10 cellular contexts compared by ENCODE assay signal in the genomic region with DNA sequence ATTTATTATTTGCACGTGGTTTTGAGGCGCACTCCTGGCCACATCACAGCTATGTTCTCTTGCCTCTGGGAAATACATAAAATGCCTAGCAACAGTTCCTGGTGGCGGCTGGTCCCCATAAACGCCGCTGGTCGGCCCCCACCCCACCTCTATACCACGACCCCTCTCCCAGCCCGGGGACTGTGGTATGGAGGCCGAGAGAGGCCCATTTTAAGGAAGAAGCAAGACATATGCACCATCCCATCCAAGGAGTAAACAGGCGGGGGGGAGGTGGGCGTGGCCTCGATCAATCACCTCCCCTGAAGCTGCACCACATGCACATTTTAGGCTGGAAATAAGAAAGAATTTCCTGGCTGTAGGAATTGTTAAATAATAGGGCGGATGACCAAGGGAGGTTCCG.
DNase-seq lines count a peak whose midpoint lies in the region; ATAC-seq lines count a peak whose summit lies in the region.
"Had no signal": no experiment of that assay in that cellular context is flagged by ENCODE, and none has a peak within 500 bp of the region (broad histone marks: within the 10 kb centered on the region; RNA-seq: fewer than 3 reads in every experiment).

No MANE protein-coding gene starts in this region.

- peaks cover 21% of the 10 kb centered on the region for H3K4me1 ChIP-seq in GM23248 (ENCODE audit: insufficient read depth)
- peaks cover 4% of the 10 kb centered on the region for H3K4me1 ChIP-seq in right cardiac atrium (ENCODE audit: control insufficient read depth, insufficient read depth, low read length)

- H3K9me3 Mint-ChIP-seq in activated naive CD4-positive, alpha-beta T cell treated with anti-CD3 and anti-CD28 coated beads, Interleukin-2, amount 50 U/mL, for 72 hours: peaks cover 9 to 19% of the 10 kb centered on the region in 2 donors
- H3K9me3 Mint-ChIP-seq in activated T-cell treated with anti-CD3 and anti-CD28 coated beads, Interleukin-2, amount 50 U/mL, for 4 hours: peaks cover 7% of the 10 kb centered on the region

- H3K27ac ChIP-seq in GM23248 (peak overlapping the region; percentile 94), right cardiac atrium (ENCODE audit: low read length) (peak overlapping the region; percentile 77), skin epidermis (peak overlapping the region in 19 of 21 experiments; percentile 35 to 85 (median 71))
- H3K27ac ChIP-seq: WERI-Rb-1 had no signal

- H3F3A ChIP-seq in GM23248 (ENCODE audit: insufficient read depth): peaks cover 25% of the 10 kb centered on the region

- H3K4me2 ChIP-seq in GM23248 (ENCODE audit: unreplicated experiment): peak overlapping the region; percentile 94

- H3K4me3 ChIP-seq in GM23248 (peak overlapping the region; percentile 67), right cardiac atrium (ENCODE audit: low read length) (no peak overlapping the region), skin epidermis (peak overlapping the region in 2 of 7 experiments; percentile 3 to 4)
- H3K4me3 ChIP-seq: cardiac muscle cell had no signal

- no peak for ATAC-seq in activated naive CD4-positive, alpha-beta T cell treated with anti-CD3 and anti-CD28 coated beads, Interleukin-2, amount 50 U/mL, for 72 hours
- peak; percentile 33 to 44 for ATAC-seq in right cardiac atrium
- ATAC-seq in activated T-cell treated with anti-CD3 and anti-CD28 coated beads, Interleukin-2, amount 50 U/mL, for 4 hours: no peak
- no peak for ATAC-seq in GM18867 (IDR thresholded peaks at IDR 0.05; ENCODE audit: unreplicated experiment)

- 7 to 11% methylated on average over 14 of the region's 14 CpGs for WGBS in GM23248 (ENCODE audit: low coverage in 1 of 2, low lambda C conversion rate in 2 of 2, missing lambda C conversion rate in 2 of 2), 2 experiments
- 89% methylated on average over 14 of the region's 14 CpGs for WGBS in right cardiac atrium

- H3K79me2 ChIP-seq in GM23248 (ENCODE audit: insufficient read depth): no peaks in the 10 kb centered on the region

- H2AFZ ChIP-seq in GM23248: peak overlapping the region; percentile 93

- H3K9me3 ChIP-seq in GM23248 (ENCODE audit: low read depth) (no peaks in the 10 kb centered on the region), right cardiac atrium (ENCODE audit: control insufficient read depth, low read length) (no peaks in the 10 kb centered on the region)

- in situ Hi-C loops in GM23248 (cut with MboI): no loop called here

- H3K27me3 Mint-ChIP-seq in activated T-cell treated with anti-CD3 and anti-CD28 coated beads, Interleukin-2, amount 50 U/mL, for 4 hours (ENCODE audit: low read depth): no peaks in the 10 kb centered on the region

- H3K4me3 Mint-ChIP-seq in activated T-cell treated with anti-CD3 and anti-CD28 coated beads, Interleukin-2, amount 50 U/mL, for 4 hours: no peak overlapping the region

- H3K27me3 ChIP-seq in GM23248 (replicated peaks; ENCODE audit: insufficient read depth) (no peaks in the 10 kb centered on the region), right cardiac atrium (ENCODE audit: control insufficient read depth, insufficient read depth) (no peaks in the 10 kb centered on the region)
- H3K27me3 ChIP-seq: cardiac muscle cell had no signal

- H4K20me1 ChIP-seq in GM23248 (ENCODE audit: insufficient read depth): no peaks in the 10 kb centered on the region

- intact Hi-C loops in right cardiac atrium (cut with DNase I): no loop called here

- peak overlapping the region; percentile 83 to 90 for H3K27ac Mint-ChIP-seq in activated naive CD4-positive, alpha-beta T cell treated with anti-CD3 and anti-CD28 coated beads, Interleukin-2, amount 50 U/mL, for 72 hours

- H3K4me1 Mint-ChIP-seq in activated T-cell treated with anti-CD3 and anti-CD28 coated beads, Interleukin-2, amount 50 U/mL, for 4 hours (ENCODE audit: low read depth): peaks cover 63% of the 10 kb centered on the region

- DNase-seq in GM23248 (peak; percentile 44), right cardiac atrium (peak; percentile 45 to 69 (median 65)), HPDE6-E6E7 (ENCODE audit: extremely low spot score) (no peak), D341Med (ENCODE audit: low spot score) (no peak)
- DNase-seq in activated naive CD4-positive, alpha-beta T cell treated with anti-CD3 and anti-CD28 coated beads, Interleukin-2, amount 50 U/mL, for 72 hours (ENCODE audit: low spot score in 2 of 2): no peak
- no peak for DNase-seq in activated T-cell treated with anti-CD3 and anti-CD28 coated beads, Interleukin-2, amount 50 U/mL, for 4 hours
- DNase-seq: WERI-Rb-1 had no signal

- no peaks in the 10 kb centered on the region for H3K9me2 ChIP-seq in GM23248 (ENCODE audit: insufficient read depth)

- no peaks in the 10 kb centered on the region for H3K36me3 ChIP-seq in GM23248 (ENCODE audit: low read depth)
- H3K36me3 ChIP-seq: cardiac muscle cell, WERI-Rb-1 had no signal

- peaks cover 30 to 68% of the 10 kb centered on the region in 2 donors for H3K36me3 Mint-ChIP-seq in activated naive CD4-positive, alpha-beta T cell treated with anti-CD3 and anti-CD28 coated beads, Interleukin-2, amount 50 U/mL, for 72 hours
- H3K36me3 Mint-ChIP-seq in activated T-cell treated with anti-CD3 and anti-CD28 coated beads, Interleukin-2, amount 50 U/mL, for 4 hours (ENCODE audit: insufficient read depth): peaks cover 36% of the 10 kb centered on the region

- peak overlapping the region; percentile 74 for H3K9ac ChIP-seq in GM23248

Comparison
In these comparisons a context has a peak if more than half of its experiments do, and no peak if none do; other contexts are left out.
1. DNase-seq: peak in GM23248 (single experiment) and right cardiac atrium (3 of 3); none in activated naive CD4-positive, alpha-beta T cell treated with anti-CD3 and anti-CD28 coated beads, Interleukin-2, amount 50 U/mL, for 72 hours (0 of 2), HPDE6-E6E7 (single experiment), activated T-cell treated with anti-CD3 and anti-CD28 coated beads, Interleukin-2, amount 50 U/mL, for 4 hours (single experiment) and D341Med (single experiment).
2. ATAC-seq: peak in right cardiac atrium (2 of 2); none in activated naive CD4-positive, alpha-beta T cell treated with anti-CD3 and anti-CD28 coated beads, Interleukin-2, amount 50 U/mL, for 72 hours (0 of 2), activated T-cell treated with anti-CD3 and anti-CD28 coated beads, Interleukin-2, amount 50 U/mL, for 4 hours (0 of 2) and GM18867 (single experiment).
3. Peak in every context shown above with its lines, with median percentiles within 50 percentile points of each other: H3K27ac ChIP-seq.